1 cellular context compared by ENCODE assay signal in genomic region chrX:17531500-17531899, GRCh38.
TF ChIP-seq lines count a peak whose summit lies in the region.

No MANE protein-coding gene starts in this region.

TF ChIP-seq in HEK293, 187 proteins besides CTCF, POLR2A, EP300 and RAD21 (continued from another document):
- TF ChIP-seq ZBTB11 (tag by site-specific recombination; conservative IDR thresholded peaks at IDR 0.05; ENCODE audit: low read depth) (no peak), PRDM1 (tag by site-specific recombination; IDR thresholded peaks at IDR 0.05) (no peak), ZNF324 (tag by site-specific recombination; IDR thresholded peaks at IDR 0.05) (no peak), ZNF549 (tag by site-specific recombination; IDR thresholded peaks at IDR 0.05) (no peak)
TF ChIP-seq in HEK293: peak in this region for 1.
